In genomic region chr1:43272576-43273571, GRCh38 we compare ENCODE assay signal across 26 cellular contexts. TPM values are rescaled to one million over a fixed set of nuclear protein-coding genes. Genes with fewer than 3 reads are reported as not detected.
A peak's percentile ranks its signal among the peaks of the same experiment; 100 is the strongest.
DNase-seq lines count a peak whose midpoint lies in the region; ATAC-seq, FAIRE-seq and TF ChIP-seq lines count a peak whose summit lies in the region.
"Had no signal": no experiment of that assay in that cellular context is flagged by ENCODE, and none has a peak within 500 bp of the region (broad histone marks: within the 10 kb centered on the region; RNA-seq: fewer than 3 reads in every experiment).

No MANE protein-coding gene starts in this region.

- H3K23ac ChIP-seq in mesenchymal stem cell (ENCODE audit: low read length in 2 of 2) = no peak overlapping the region

- peaks cover 8% of the 10 kb centered on the region for H3K4me1 ChIP-seq in mesenchymal stem cell (ENCODE audit: control insufficient read depth, insufficient read depth, low read depth, low read length)
- peaks cover 17% of the 10 kb centered on the region for H3K4me1 ChIP-seq in suprapubic skin
- peaks cover 69% of the 10 kb centered on the region for H3K4me1 ChIP-seq in body of pancreas

- no peak overlapping the region for H2BK12ac ChIP-seq in mesenchymal stem cell (ENCODE audit: low read length in 2 of 2)

- no peak overlapping the region for H2BK15ac ChIP-seq in mesenchymal stem cell (ENCODE audit: low read depth, poor library complexity, severe bottlenecking)

- H2BK120ac ChIP-seq in mesenchymal stem cell (ENCODE audit: low read depth, low read length) = no peak overlapping the region

- H3K36me3 ChIP-seq in mesenchymal stem cell (ENCODE audit: control insufficient read depth in 1 of 2, insufficient read depth in 2 of 2, low read depth in 1 of 2, low read length in 2 of 2) = peaks cover 0 to 7% of the 10 kb centered on the region in 2 experiments
- no peaks in the 10 kb centered on the region for H3K36me3 ChIP-seq in suprapubic skin
- no peaks in the 10 kb centered on the region for H3K36me3 ChIP-seq in body of pancreas (replicated peaks in 1 of 2; ENCODE audit: insufficient read depth in 1 of 2, low read depth in 2 of 2)
- H3K36me3 ChIP-seq: BLaER1 had no signal

- no peak overlapping the region for H2BK5ac ChIP-seq in mesenchymal stem cell (ENCODE audit: low read depth, low read length, poor library complexity, severe bottlenecking)

- TF ChIP-seq EP300 in suprapubic skin (IDR thresholded peaks at IDR 0.05) = no peak

- TF ChIP-seq POLR2A in suprapubic skin (IDR thresholded peaks at IDR 0.05) = no peak
- no peak for TF ChIP-seq POLR2A in body of pancreas (IDR thresholded peaks at IDR 0.05)

- H4K91ac ChIP-seq in mesenchymal stem cell (ENCODE audit: low read length) = peak overlapping the region; percentile 25

- no peak overlapping the region for H4K8ac ChIP-seq in mesenchymal stem cell (ENCODE audit: low read length)

- H3K27me3 ChIP-seq in mesenchymal stem cell (ENCODE audit: control insufficient read depth in 1 of 2, insufficient read depth in 1 of 2, low read length in 2 of 2) = peaks cover 15 to 29% of the 10 kb centered on the region in 2 experiments
- peaks cover 6% of the 10 kb centered on the region for H3K27me3 ChIP-seq in suprapubic skin
- H3K27me3 ChIP-seq in body of pancreas = no peaks in the 10 kb centered on the region
- H3K27me3 ChIP-seq: BLaER1 had no signal

- peak; percentile 1 for DNase-seq in D721Med (ENCODE audit: insufficient read length, low spot score)
- peak in 1 of 61 donors; percentile 50 for DNase-seq in caudate nucleus (lab: John Stamatoyannopoulos, UW)
- DNase-seq in mesenchymal stem cell = no peak
- peak; percentile 50 to 57 for DNase-seq in suprapubic skin (ENCODE audit: low spot score in 2 of 2)
- DNase-seq in DMS79 treated with DMSO at 0.1 percent for 48 hours (lab: John Stamatoyannopoulos, UW) = no peak
- DNase-seq in body of pancreas = no peak
- DNase-seq: activated CD4-positive, alpha-beta T cell treated with anti-CD3 and anti-CD28 coated beads, Interleukin-2, amount 10 ng/mL, durations not matched to agents 24 days and 14 days; activated naive CD4-positive, alpha-beta T cell treated with anti-CD3 and anti-CD28 coated beads, Interleukin-2, amount 10 ng/mL, durations not matched to agents 7 days and 5 days; activated T-cell treated with anti-CD3 and anti-CD28 coated beads, Interleukin-2, amount 50 U/mL, for 48 hours; GDM1; NCI-H1092 treated with DMSO at 0.1 percent for 48 hours; NCI-H187 treated with DMSO at 0.1 percent for 48 hours; NCI-H2171 treated with DMSO at 0.1 percent for 48 hours; NCI-H524; PC-3; Right ventricle myocardium superior; stimulated activated CD4-positive, alpha-beta T cell treated with anti-CD3 and anti-CD28 coated beads, Interleukin-4, amount 100 ng/mL, for 24 hours had no signal

- H3K27ac ChIP-seq in caudate nucleus (ENCODE audit: low read depth, low read length) (peak overlapping the region; percentile 97), mesenchymal stem cell (ENCODE audit: low read length, poor library complexity, severe bottlenecking) (no peak overlapping the region), suprapubic skin (no peak overlapping the region), body of pancreas (no peak overlapping the region)
- H3K27ac ChIP-seq: parathyroid adenoma, VCaP had no signal

- no peak overlapping the region for H3K14ac ChIP-seq in mesenchymal stem cell (ENCODE audit: low read length in 2 of 2)

- no peak overlapping the region for H3K9ac ChIP-seq in mesenchymal stem cell (ENCODE audit: low read length)
- H3K9ac ChIP-seq: BLaER1, parathyroid adenoma had no signal

- H3K9me3 ChIP-seq in mesenchymal stem cell (ENCODE audit: control insufficient read depth, low read length) (no peaks in the 10 kb centered on the region), suprapubic skin (no peaks in the 10 kb centered on the region), body of pancreas (no peaks in the 10 kb centered on the region)
- H3K9me3 ChIP-seq: BLaER1 had no signal

- H2AFZ ChIP-seq in mesenchymal stem cell (ENCODE audit: low read depth, low read length) = no peak overlapping the region
- H2AFZ ChIP-seq: parathyroid adenoma had no signal

- H3K4me2 ChIP-seq in mesenchymal stem cell (ENCODE audit: low read length, poor library complexity, severe bottlenecking) = no peak overlapping the region

- H3K18ac ChIP-seq in mesenchymal stem cell (ENCODE audit: low read depth in 1 of 2, low read length in 2 of 2) = no peak overlapping the region

- TF ChIP-seq CTCF in D721Med (IDR thresholded peaks at IDR 0.05; ENCODE audit: insufficient read depth, missing control alignments) = no peak
- TF ChIP-seq CTCF in suprapubic skin (IDR thresholded peaks at IDR 0.05) = no peak
- TF ChIP-seq CTCF in body of pancreas (IDR thresholded peaks at IDR 0.05) = no peak

- no peaks in the 10 kb centered on the region for H3K79me1 ChIP-seq in mesenchymal stem cell (replicated peaks; ENCODE audit: low read length, poor library complexity, severe bottlenecking)

- ATAC-seq in body of pancreas (no peak), esophagus mucosa (no peak)
- ATAC-seq: PC-3; right cardiac atrium; stimulated activated effector memory CD8-positive, alpha-beta T cell treated with anti-CD3 and anti-CD28 coated beads, Interleukin-12 subunit alpha, Interleukin-12 subunit beta, amount 100 ng/mL, for 72 hours had no signal

- H3K4ac ChIP-seq in mesenchymal stem cell (ENCODE audit: low read depth in 1 of 2, low read length in 2 of 2) = no peak overlapping the region

- FAIRE-seq in D721Med (lab: Jason Lieb, UNC) = no peak
- FAIRE-seq: GM19239, H54 had no signal

- H3K4me3 ChIP-seq in mesenchymal stem cell (ENCODE audit: insufficient read depth in 1 of 2, low read depth in 1 of 2, low read length in 2 of 2) = no peak overlapping the region
- no peak overlapping the region for H3K4me3 ChIP-seq in suprapubic skin
- H3K4me3 ChIP-seq in body of pancreas = no peak overlapping the region
- H3K4me3 ChIP-seq: BLaER1 had no signal

- intact Hi-C loops in body of pancreas (cut with DNase I) = no loop called here

- no peak overlapping the region for H2AK5ac ChIP-seq in mesenchymal stem cell (ENCODE audit: low read length, severe bottlenecking)

- WGBS in mesenchymal stem cell = 97% methylated on average over 46 of the region's 46 CpGs
- 100% methylated on average over 10 of the region's 46 CpGs for WGBS in suprapubic skin
- 95 to 100% methylated on average over 10 to 25 of the region's 46 CpGs for WGBS in body of pancreas, 2 donors

RNA-seq across cellular contexts. Expression of gene TMEM125, which starts 3.1 kb away (rescaled TPM):
- 0.03 TPM for polyA plus RNA-seq in mesenchymal stem cell (2013, experiment 1 of 2)
- 0.04 TPM for polyA plus RNA-seq in mesenchymal stem cell (2013, experiment 2 of 2)
- total RNA-seq in suprapubic skin (10 to 100 TPM in 2 of 4 donors, 1 to 10 TPM in 2; 5.7 to 27.1 (median 14.8) TPM), body of pancreas (10 to 100 TPM; 45.8 to 51.1 TPM), esophagus mucosa (10.8 TPM)
- total RNA-seq: activated CD4-positive, alpha-beta T cell treated with anti-CD3 and anti-CD28 coated beads, Interleukin-2, amount 10 ng/mL, durations not matched to agents 24 days and 14 days; Right ventricle myocardium superior had no signal
- polyA plus RNA-seq: IgD-negative memory B cell had no signal

RNA-seq across cellular contexts. Expression of gene C1orf210, which starts 12.5 kb away (rescaled TPM):
- polyA plus RNA-seq in mesenchymal stem cell (2013, experiment 1 of 2) = not detected
- polyA plus RNA-seq in mesenchymal stem cell (2013, experiment 2 of 2) = not detected
- total RNA-seq in suprapubic skin = 10 to 100 TPM in 3 of 4 donors, 1 to 10 TPM in 1; 4.3 to 20.9 (median 16.0) TPM
- total RNA-seq in body of pancreas = 10 to 100 TPM in 1 of 2 donors, 1 to 10 TPM in 1; 6.6 to 11.7 TPM
- total RNA-seq in esophagus mucosa = 15.2 TPM
- total RNA-seq: activated CD4-positive, alpha-beta T cell treated with anti-CD3 and anti-CD28 coated beads, Interleukin-2, amount 10 ng/mL, durations not matched to agents 24 days and 14 days; right cardiac atrium; Right ventricle myocardium superior had no signal
- polyA plus RNA-seq: IgD-negative memory B cell had no signal

RNA-seq across cellular contexts. Expression of gene TIE1, which starts 27.9 kb away (rescaled TPM):
- 0.06 TPM for polyA plus RNA-seq in mesenchymal stem cell (2013, experiment 1 of 2)
- 0.15 TPM for polyA plus RNA-seq in mesenchymal stem cell (2013, experiment 2 of 2)
- total RNA-seq in suprapubic skin (10 to 100 TPM in 3 of 4 donors, 1 to 10 TPM in 1; 5.4 to 19.0 (median 11.3) TPM), body of pancreas (10 to 100 TPM; 12.2 to 14.0 TPM), esophagus mucosa (4.1 TPM)
- polyA plus RNA-seq: IgD-negative memory B cell had no signal

Comparison
In these comparisons a context has a peak if more than half of its experiments do, and no peak if none do; other contexts are left out.
1. DNase-seq: peak in D721Med (single experiment) and suprapubic skin (2 of 2); none in mesenchymal stem cell (single experiment), DMS79 treated with DMSO at 0.1 percent for 48 hours (single experiment) and body of pancreas (0 of 4).